8 cellular contexts compared by ENCODE assay signal in genomic region chr21:34865922-34866271, GRCh38.
DNase-seq lines count a peak whose midpoint lies in the region; ATAC-seq, FAIRE-seq and TF ChIP-seq lines count a peak whose summit lies in the region.

No MANE protein-coding gene starts in this region.

- H3K18ac ChIP-seq in IMR-90 (ENCODE audit: low read depth, low read length) = no peak overlapping the region

- peak overlapping the region; percentile 35 for H2BK5ac ChIP-seq in IMR-90 (ENCODE audit: low read depth, low read length, poor library complexity, severe bottlenecking)

- POLR2A ChIA-PET in IMR-90 (lab: Charles Lee; ENCODE audit: unreplicated experiment) = no interaction called here

- H3K9me1 ChIP-seq in IMR-90 (ENCODE audit: insufficient read depth, low read length) = peaks cover 63% of the 10 kb centered on the region

- H3K36me3 ChIP-seq in IMR-90 (ENCODE audit: control insufficient read depth, insufficient read depth, low read length) = peaks cover 81% of the 10 kb centered on the region

- no peak overlapping the region for H3K9ac ChIP-seq in IMR-90 (ENCODE audit: low read depth, low read length)

- no peak overlapping the region for H4K91ac ChIP-seq in IMR-90 (ENCODE audit: insufficient read depth, low read depth, low read length)

- H3K27me3 ChIP-seq in IMR-90 (ENCODE audit: control insufficient read depth, insufficient read depth, low read length) = no peaks in the 10 kb centered on the region

- H2BK20ac ChIP-seq in IMR-90 (ENCODE audit: low read depth, low read length) = no peak overlapping the region

- peak overlapping the region; percentile 8; the same call in 1 of the 2 replicates for H3K27ac ChIP-seq in IMR-90 (ENCODE audit: insufficient read depth, low read length)

- H4K20me1 ChIP-seq in IMR-90 (ENCODE audit: insufficient read depth, low read length) = peaks cover 99% of the 10 kb centered on the region

- no peaks in the 10 kb centered on the region for H3K9me3 ChIP-seq in IMR-90 (ENCODE audit: control insufficient read depth, insufficient read depth, low read length)

- no peak overlapping the region for H2AK9ac ChIP-seq in IMR-90 (replicated peaks; ENCODE audit: low read depth, low read length, poor library complexity)

- no peak overlapping the region for H4K5ac ChIP-seq in IMR-90 (ENCODE audit: low read depth, low read length)

- no peak for TF ChIP-seq RAD21 in IMR-90 (IDR thresholded peaks at IDR 0.05; ENCODE audit: low read length)

- H3K79me1 ChIP-seq in IMR-90 (ENCODE audit: low read depth in 1 of 2, low read length in 2 of 2) = peaks cover 42 to 93% of the 10 kb centered on the region in 2 experiments

- dilution Hi-C loops in IMR-90 (cut with HindIII; ENCODE audit: low sequenced_read_pairs, unreplicated experiment) = no loop called here

- no peak overlapping the region for H2BK120ac ChIP-seq in IMR-90 (ENCODE audit: low read depth, low read length)

- peaks cover 23% of the 10 kb centered on the region for H3K4me1 ChIP-seq in IMR-90 (ENCODE audit: control insufficient read depth, insufficient read depth, low read length)

- BruUV-seq in IMR-90 (replicated peaks; lab: Mats Ljungman, UMichigan) = no TSS peak

- no peak overlapping the region for H2BK15ac ChIP-seq in IMR-90 (ENCODE audit: low read depth, low read length)

- peak overlapping the region; percentile 21; the same call in 1 of the 2 replicates for H3K14ac ChIP-seq in IMR-90 (replicated peaks; ENCODE audit: low read depth, low read length)

- no peak overlapping the region for H2AFZ ChIP-seq in IMR-90 (replicated peaks; ENCODE audit: low read length, poor library complexity)

- no peak overlapping the region for H3K4me2 ChIP-seq in IMR-90 (ENCODE audit: low read depth, low read length)

- TF ChIP-seq CTCF in IMR-90 (conservative IDR thresholded peaks at IDR 0.05; ENCODE audit: low read depth, low read length) = no peak

- WGBS in IMR-90 (ENCODE audit: extremely low coverage in 2 of 2, insufficient read length in 1 of 2), 2 experiments = no CpG with 5 or more reads among the region's 9 CpGs

- no peak overlapping the region for H4K8ac ChIP-seq in IMR-90 (ENCODE audit: low read depth in 2 of 2, low read length in 2 of 2)

- H3K56ac ChIP-seq in IMR-90 (ENCODE audit: extremely low read depth, insufficient read depth, low read length) = no peak overlapping the region

- CTCF ChIA-PET in IMR-90 (lab: Yijun Ruan, JAX) = interaction anchor here (0.6 to 1.1 kb wide), 2 partner anchors 26 to 120 kb away, joined by 3 read pairs; no protein-coding TSS in a partner anchor

- TF ChIP-seq POLR2A in GM12892 (IDR thresholded peaks at IDR 0.05; ENCODE audit: low read depth, low read length) (no peak), IMR-90 (IDR thresholded peaks at IDR 0.05; ENCODE audit: low read depth, low read length) (no peak)

- in situ Hi-C loops in IMR-90 (cut with MboI; ENCODE audit: low sequenced_read_pairs) = no loop called here

- ATAC-seq in GM21737 (IDR thresholded peaks at IDR 0.05; ENCODE audit: unreplicated experiment) (peak; percentile 82), IMR-90 (ENCODE audit: low read depth) (no peak)

- 0 out of 2 replicates have a peak overlapping the region, but pooled peaks have one; percentile 15 for H3K4ac ChIP-seq in IMR-90 (ENCODE audit: low read depth, low read length)

- intact Hi-C loops in IMR-90 (cut with micrococcal nuclease) = loop anchor here (5.0 kb wide), 1 partner anchor 59 kb away; no protein-coding TSS in a partner anchor

- H3K4me3 ChIP-seq in IMR-90 (ENCODE audit: insufficient read depth, low read depth, low read length) = no peak overlapping the region

- peak overlapping the region; percentile 13; the same call in 1 of the 2 replicates for H2AK5ac ChIP-seq in IMR-90 (ENCODE audit: low read depth, low read length)

- FAIRE-seq in GM12892 (lab: Jason Lieb, UNC) = peak; percentile 97

- DNase-seq in GM12892 (ENCODE audit: insufficient read length) (peak; percentile 46), IMR-90 (no peak), NCI-H2081 (lab: John Stamatoyannopoulos, UW) (no peak), OCI-M1 (lab: John Stamatoyannopoulos, UW) (no peak)
- DNase-seq in activated naive CD4-positive, alpha-beta T cell treated with anti-CD3 and anti-CD28 coated beads, Interleukin-2, amount 50 U/mL, for 16 hours = peak; percentile 48
- DNase-seq in stimulated activated CD4-positive, alpha-beta T cell treated with anti-CD3 and anti-CD28 coated beads, Interleukin-15, amount 100 ng/mL, for 24 hours = peak; percentile 62
- DNase-seq in NK-92 treated with Interleukin-12 subunit alpha and Interleukin-12 subunit beta, amount 100 ng/mL, for 24 hours (lab: John Stamatoyannopoulos, UW) = no peak

- H3K23ac ChIP-seq in IMR-90 (ENCODE audit: low read depth, low read length) = 0 out of 2 replicates have a peak overlapping the region, but pooled peaks have one; percentile 24

TF ChIP-seq in IMR-90, 13 proteins besides CTCF, POLR2A, EP300 and RAD21:
- TF ChIP-seq CHD1 (IDR thresholded peaks at IDR 0.05; ENCODE audit: low read depth, low read length) (no peak), FOS (IDR thresholded peaks at IDR 0.05; ENCODE audit: low read depth, low read length) (0 out of 2 replicates have a peak, but pooled peaks have one; percentile 18)

Comparison
In these comparisons a context has a peak if more than half of its experiments do, and no peak if none do; other contexts are left out.
1. DNase-seq: peak in GM12892 (single experiment), activated naive CD4-positive, alpha-beta T cell treated with anti-CD3 and anti-CD28 coated beads, Interleukin-2, amount 50 U/mL, for 16 hours (single experiment) and stimulated activated CD4-positive, alpha-beta T cell treated with anti-CD3 and anti-CD28 coated beads, Interleukin-15, amount 100 ng/mL, for 24 hours (single experiment); none in IMR-90 (single experiment), NCI-H2081 (0 of 2), OCI-M1 (single experiment) and NK-92 treated with Interleukin-12 subunit alpha and Interleukin-12 subunit beta, amount 100 ng/mL, for 24 hours (single experiment).